7 cellular contexts compared by ENCODE assay signal in genomic region chr12:79127268-79127895, GRCh38.
A peak's percentile ranks its signal among the peaks of the same experiment; 100 is the strongest.
DNase-seq lines count a peak whose midpoint lies in the region; ATAC-seq and TF ChIP-seq lines count a peak whose summit lies in the region.

No MANE protein-coding gene starts in this region.

- H3K36me3 ChIP-seq in psoas muscle (ENCODE audit: insufficient read depth in 1 of 2, low read depth in 1 of 2) = no peaks in the 10 kb centered on the region

- ATAC-seq in GM19351 (IDR thresholded peaks at IDR 0.05; ENCODE audit: unreplicated experiment) = peak; percentile 93
- ATAC-seq in HG03060 (IDR thresholded peaks at IDR 0.05; ENCODE audit: low read depth, unreplicated experiment) = peak; percentile 97
- peak; percentile 51 for ATAC-seq in stimulated activated effector memory CD8-positive, alpha-beta T cell treated with anti-CD3 and anti-CD28 coated beads, Interleukin-12 subunit alpha, Interleukin-12 subunit beta, amount 100 ng/mL, for 72 hours
- ATAC-seq in psoas muscle = no peak

- peak; percentile 67 for DNase-seq in SKM-1 treated with dmso at 0.1 percent for 144 hours (lab: John Stamatoyannopoulos, UW; ENCODE audit: unreplicated experiment)
- DNase-seq in stimulated activated effector memory CD8-positive, alpha-beta T cell treated with anti-CD3 and anti-CD28 coated beads, Interleukin-12 subunit alpha, Interleukin-12 subunit beta, amount 100 ng/mL, for 72 hours (ENCODE audit: low spot score in 2 of 2) = no peak
- no peak for DNase-seq in NCI-H1105 (lab: John Stamatoyannopoulos, UW)
- no peak for DNase-seq in psoas muscle
- DNase-seq in DMS153 (lab: John Stamatoyannopoulos, UW) = no peak

- no peaks in the 10 kb centered on the region for H3K36me3 Mint-ChIP-seq in stimulated activated effector memory CD8-positive, alpha-beta T cell treated with anti-CD3 and anti-CD28 coated beads, Interleukin-12 subunit alpha, Interleukin-12 subunit beta, amount 100 ng/mL, for 72 hours

- H3K27ac ChIP-seq in psoas muscle = no peak overlapping the region

- H3K4me1 Mint-ChIP-seq in stimulated activated effector memory CD8-positive, alpha-beta T cell treated with anti-CD3 and anti-CD28 coated beads, Interleukin-12 subunit alpha, Interleukin-12 subunit beta, amount 100 ng/mL, for 72 hours = no peaks in the 10 kb centered on the region

- WGBS in psoas muscle, 3 donors = 29 to 31% (median 29%) methylated on average over 3 of the region's 3 CpGs

- H3K27ac Mint-ChIP-seq in stimulated activated effector memory CD8-positive, alpha-beta T cell treated with anti-CD3 and anti-CD28 coated beads, Interleukin-12 subunit alpha, Interleukin-12 subunit beta, amount 100 ng/mL, for 72 hours = no peak overlapping the region

- peaks cover 16% of the 10 kb centered on the region for H3K9me3 Mint-ChIP-seq in stimulated activated effector memory CD8-positive, alpha-beta T cell treated with anti-CD3 and anti-CD28 coated beads, Interleukin-12 subunit alpha, Interleukin-12 subunit beta, amount 100 ng/mL, for 72 hours

- H3K4me3 Mint-ChIP-seq in stimulated activated effector memory CD8-positive, alpha-beta T cell treated with anti-CD3 and anti-CD28 coated beads, Interleukin-12 subunit alpha, Interleukin-12 subunit beta, amount 100 ng/mL, for 72 hours = no peak overlapping the region

- no peaks in the 10 kb centered on the region for H3K27me3 ChIP-seq in psoas muscle (ENCODE audit: insufficient read depth in 3 of 3, low read length in 2 of 3)

- no peak for TF ChIP-seq CTCF in psoas muscle (IDR thresholded peaks at IDR 0.05)

- H3K9me3 ChIP-seq in psoas muscle = no peaks in the 10 kb centered on the region

- H3K4me1 ChIP-seq in psoas muscle = no peaks in the 10 kb centered on the region

- intact Hi-C loops in psoas muscle (cut with DNase I) = no loop called here

- no peak overlapping the region for H3K4me3 ChIP-seq in psoas muscle

Comparison
In these comparisons a context has a peak if more than half of its experiments do, and no peak if none do; other contexts are left out.
1. ATAC-seq: peak in GM19351 (single experiment), HG03060 (single experiment) and stimulated activated effector memory CD8-positive, alpha-beta T cell treated with anti-CD3 and anti-CD28 coated beads, Interleukin-12 subunit alpha, Interleukin-12 subunit beta, amount 100 ng/mL, for 72 hours (single experiment); none in psoas muscle (0 of 4).